ENCODE assay signal across 8 cellular contexts in the genomic region with DNA sequence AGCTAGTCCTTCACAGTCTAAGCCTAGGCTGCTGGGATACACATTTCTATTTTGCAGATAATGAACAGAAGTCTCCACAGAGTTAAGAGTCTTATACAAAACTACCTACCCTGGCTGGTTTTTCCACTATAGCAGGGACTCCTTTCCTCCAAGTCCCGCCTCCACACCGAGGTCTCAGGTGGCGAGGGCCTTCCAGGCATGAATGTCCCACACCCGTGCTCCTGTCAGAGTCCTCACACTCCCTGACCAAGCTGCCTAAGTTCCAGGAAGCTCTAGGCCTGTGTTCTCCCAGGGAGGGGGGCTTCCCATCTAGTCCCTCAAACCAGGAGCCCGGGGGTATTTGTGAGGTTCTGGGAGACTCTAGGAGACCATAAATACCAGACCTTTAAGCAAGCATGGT.
DNase-seq lines count a peak whose midpoint lies in the region; ATAC-seq, FAIRE-seq and TF ChIP-seq lines count a peak whose summit lies in the region.
"Not testable (repeated sequence)": the region's sequence is repeated elsewhere in the genome, so short reads cannot be mapped to it uniquely, and the experiment has no call there.

No MANE protein-coding gene starts in this region.

- H3K27me3 ChIP-seq in PC-3 (ENCODE audit: low read length); breast epithelium; prostate gland (replicated peaks; ENCODE audit: insufficient read depth); upper lobe of right lung: not testable (repeated sequence)

- not testable (repeated sequence) for TF ChIP-seq CTCF in Calu3 (IDR thresholded peaks at IDR 0.05; ENCODE audit: unreplicated experiment); PC-3 (conservative IDR thresholded peaks at IDR 0.05; ENCODE audit: low read depth, low read length); activated CD8-positive, alpha-beta T cell treated with anti-CD3 and anti-CD28 coated beads for 36 hours (IDR thresholded peaks at IDR 0.05); breast epithelium (IDR thresholded peaks at IDR 0.05); kidney (IDR thresholded peaks at IDR 0.05; ENCODE audit: borderline replicate concordance, extremely low read depth, insufficient read depth); mesothelial cell of epicardium (IDR thresholded peaks at IDR 0.05; ENCODE audit: unreplicated experiment); prostate gland (IDR thresholded peaks at IDR 0.05); upper lobe of right lung (IDR thresholded peaks at IDR 0.05)

- H3K27ac Mint-ChIP-seq in Calu3 (ENCODE audit: unreplicated experiment): not testable (repeated sequence)
- peak overlapping the region; percentile 46 for H3K27ac Mint-ChIP-seq in activated CD8-positive, alpha-beta T cell treated with anti-CD3 and anti-CD28 coated beads for 36 hours
- H3K27ac Mint-ChIP-seq in mesothelial cell of epicardium: peak overlapping the region; percentile 47

- ATAC-seq in PC-3 (peak; percentile 12; the same call in 1 of the 2 replicates), upper lobe of right lung (peak; percentile 37)
- ATAC-seq in activated CD8-positive, alpha-beta T cell treated with anti-CD3 and anti-CD28 coated beads for 36 hours: not testable (repeated sequence)

- not testable (repeated sequence) for H3K9ac ChIP-seq in PC-3 (ENCODE audit: low read length); kidney (ENCODE audit: low read length in 2 of 2)

- TF ChIP-seq POLR2A in breast epithelium (IDR thresholded peaks at IDR 0.05); prostate gland (IDR thresholded peaks at IDR 0.05): not testable (repeated sequence)

- POLR2A ChIA-PET in PC-3 (lab: Charles Lee; ENCODE audit: unreplicated experiment); activated CD8-positive, alpha-beta T cell treated with anti-CD3 and anti-CD28 coated beads for 36 hours (lab: Charles Lee): not testable (repeated sequence)

- not testable (repeated sequence) for H3K27ac ChIP-seq in PC-3 (ENCODE audit: low read length); breast epithelium; kidney (ENCODE audit: low read depth in 2 of 2, low read length in 2 of 2); prostate gland; upper lobe of right lung

- H3K36me3 ChIP-seq in PC-3 (ENCODE audit: low read depth, low read length); breast epithelium; kidney (ENCODE audit: control insufficient read depth in 1 of 2, insufficient read depth in 2 of 2, low read length in 2 of 2); prostate gland; upper lobe of right lung: not testable (repeated sequence)

- not testable (repeated sequence) for H3K36me3 Mint-ChIP-seq in Calu3 (ENCODE audit: insufficient read depth, unreplicated experiment); activated CD8-positive, alpha-beta T cell treated with anti-CD3 and anti-CD28 coated beads for 36 hours (ENCODE audit: low read depth); mesothelial cell of epicardium

- not testable (repeated sequence) for H4K20me1 ChIP-seq in PC-3 (ENCODE audit: low read length)

- CTCF ChIA-PET in Calu3 (lab: Charles Lee); PC-3 (lab: Charles Lee); activated CD8-positive, alpha-beta T cell treated with anti-CD3 and anti-CD28 coated beads for 36 hours (lab: Charles Lee): not testable (repeated sequence)

- not testable (repeated sequence) for FAIRE-seq in kidney (lab: Jason Lieb, UNC)

- not testable (repeated sequence) for H3K9me3 Mint-ChIP-seq in Calu3 (ENCODE audit: low read depth, unreplicated experiment); activated CD8-positive, alpha-beta T cell treated with anti-CD3 and anti-CD28 coated beads for 36 hours; mesothelial cell of epicardium

- H3K79me2 ChIP-seq in PC-3 (ENCODE audit: low read length): not testable (repeated sequence)

- not testable (repeated sequence) for H3K4me3 Mint-ChIP-seq in Calu3 (ENCODE audit: low read depth, unreplicated experiment); activated CD8-positive, alpha-beta T cell treated with anti-CD3 and anti-CD28 coated beads for 36 hours; mesothelial cell of epicardium

- H3K9me2 ChIP-seq in PC-3 (replicated peaks; ENCODE audit: low read length): not testable (repeated sequence)

- H3K4me1 Mint-ChIP-seq in Calu3 (ENCODE audit: low read depth, unreplicated experiment): not testable (repeated sequence)
- peaks cover 14% of the 10 kb centered on the region for H3K4me1 Mint-ChIP-seq in activated CD8-positive, alpha-beta T cell treated with anti-CD3 and anti-CD28 coated beads for 36 hours (ENCODE audit: low read depth)
- peaks cover 19% of the 10 kb centered on the region for H3K4me1 Mint-ChIP-seq in mesothelial cell of epicardium

- DNase-seq in Calu3: peak; percentile 34
- DNase-seq in PC-3: peak; percentile 12
- DNase-seq in activated CD8-positive, alpha-beta T cell treated with anti-CD3 and anti-CD28 coated beads for 36 hours; upper lobe of right lung: not testable (repeated sequence)
- peak; percentile 81 to 82 for DNase-seq in breast epithelium (ENCODE audit: low spot score in 2 of 2)
- peak; percentile 77 for DNase-seq in kidney
- DNase-seq in mesothelial cell of epicardium (ENCODE audit: low spot score in 2 of 2, unreplicated experiment in 2 of 2): peak in 1 of 2 experiments; percentile 39
- peak; percentile 56 for DNase-seq in prostate gland (ENCODE audit: low spot score)

- H3F3A ChIP-seq in PC-3 (ENCODE audit: low read length, unreplicated experiment): not testable (repeated sequence)

- H3K4me1 ChIP-seq in PC-3 (ENCODE audit: insufficient read depth, low read length); breast epithelium; kidney (ENCODE audit: control insufficient read depth in 1 of 2, insufficient read depth in 1 of 2, low read depth in 1 of 2, low read length in 2 of 2); prostate gland (replicated peaks); upper lobe of right lung: not testable (repeated sequence)

- not testable (repeated sequence) for H3K4me2 ChIP-seq in PC-3 (ENCODE audit: low read length)

- H3K27me3 Mint-ChIP-seq in Calu3 (ENCODE audit: unreplicated experiment); activated CD8-positive, alpha-beta T cell treated with anti-CD3 and anti-CD28 coated beads for 36 hours; mesothelial cell of epicardium (ENCODE audit: low read depth): not testable (repeated sequence)

- 71% methylated on average over 5 of the region's 5 CpGs for WGBS in prostate gland

- not testable (repeated sequence) for H3K4me3 ChIP-seq in PC-3 (ENCODE audit: low read length); breast epithelium; kidney (ENCODE audit: low read length in 2 of 2); prostate gland; upper lobe of right lung

- not testable (repeated sequence) for H2AFZ ChIP-seq in PC-3 (ENCODE audit: low read length)

- not testable (repeated sequence) for H3K9me3 ChIP-seq in PC-3 (ENCODE audit: low read length); breast epithelium; kidney (ENCODE audit: control insufficient read depth in 1 of 2, low read length in 2 of 2); prostate gland; upper lobe of right lung

- intact Hi-C loops in Calu3 (cut with micrococcal nuclease; ENCODE audit: unreplicated experiment); PC-3 (cut with micrococcal nuclease); activated CD8-positive, alpha-beta T cell treated with anti-CD3 and anti-CD28 coated beads for 36 hours (cut with micrococcal nuclease); breast epithelium (cut with DNase I; ENCODE audit: low total_unique reads); kidney (cut with DNase I); prostate gland (cut with DNase I); upper lobe of right lung (cut with DNase I): not testable (repeated sequence)

- BruUV-seq in Calu3 (replicated peaks; lab: Mats Ljungman, UMichigan); PC-3 (replicated peaks; lab: Mats Ljungman, UMichigan): not testable (repeated sequence)
